In genomic region chr6:42971746-42972327, GRCh38 we compare ENCODE assay signal across 17 cellular contexts. TPM values are rescaled to one million over a fixed set of nuclear protein-coding genes. Genes with fewer than 3 reads are reported as not detected.
DNase-seq lines count a peak whose midpoint lies in the region; ATAC-seq, FAIRE-seq and TF ChIP-seq lines count a peak whose summit lies in the region.
"Had no signal": no experiment of that assay in that cellular context is flagged by ENCODE, and none has a peak within 500 bp of the region (broad histone marks: within the 10 kb centered on the region; RNA-seq: fewer than 3 reads in every experiment).

No MANE protein-coding gene starts in this region.

- H4K20me1 ChIP-seq in PC-9 (ENCODE audit: insufficient read depth), result no peaks in the 10 kb centered on the region
- no peaks in the 10 kb centered on the region; the same call in 1 of the 2 replicates for H4K20me1 ChIP-seq in GM23248 (ENCODE audit: insufficient read depth)

- H3K4me3 Mint-ChIP-seq in endodermal cell, result no peak overlapping the region
- H3K4me3 Mint-ChIP-seq: activated naive CD8-positive, alpha-beta T cell treated with anti-CD3 and anti-CD28 coated beads for 36 hours; activated T-cell treated with anti-CD3 and anti-CD28 coated beads, Interleukin-2, amount 50 U/mL, for 72 hours; brain; CD4-positive, CD25-positive, alpha-beta regulatory T cell had no signal

- no peak for DNase-seq in A549 (ENCODE audit: low read depth in 1 of 2, low spot score in 1 of 2)
- no peak for DNase-seq in PC-9
- DNase-seq in endodermal cell, result no peak
- no peak for DNase-seq in thyroid gland
- DNase-seq in GM23248, result no peak
- DNase-seq: activated T-cell treated with anti-CD3 and anti-CD28 coated beads, Interleukin-2, amount 50 U/mL, for 72 hours; CD4-positive, CD25-positive, alpha-beta regulatory T cell; DMS79 treated with DMSO at 0.1 percent for 48 hours; heart right ventricle; NCI-H1694 treated with DMSO at 0.1 percent for 48 hours; NCI-H82; nucleus accumbens; SJCRH30 had no signal

- TF ChIP-seq CTCF in A549 (IDR thresholded peaks at IDR 0.05) (no peak), PC-9 (conservative IDR thresholded peaks at IDR 0.05) (no peak), endodermal cell (conservative IDR thresholded peaks at IDR 0.05) (no peak), thyroid gland (IDR thresholded peaks at IDR 0.05) (no peak)

- no peak for ATAC-seq in A549
- ATAC-seq in HG02678 (IDR thresholded peaks at IDR 0.05; ENCODE audit: unreplicated experiment), result no peak

- no peak for FAIRE-seq in A549 (lab: Jason Lieb, UNC)

- no peaks in the 10 kb centered on the region for H3K27me3 Mint-ChIP-seq in endodermal cell (ENCODE audit: insufficient read depth)
- H3K27me3 Mint-ChIP-seq: activated naive CD8-positive, alpha-beta T cell treated with anti-CD3 and anti-CD28 coated beads for 36 hours; brain; CD4-positive, CD25-positive, alpha-beta regulatory T cell had no signal

- H3F3A ChIP-seq in PC-9 (ENCODE audit: insufficient read depth, low read depth) (peaks cover 39% of the 10 kb centered on the region), GM23248 (ENCODE audit: insufficient read depth) (peaks cover 13% of the 10 kb centered on the region)

- no peaks in the 10 kb centered on the region for H3K27me3 ChIP-seq in PC-9 (ENCODE audit: insufficient read depth, low read depth)
- no peaks in the 10 kb centered on the region for H3K27me3 ChIP-seq in endodermal cell (ENCODE audit: control insufficient read depth, insufficient read depth, low read length, poor library complexity, severe bottlenecking)
- no peaks in the 10 kb centered on the region for H3K27me3 ChIP-seq in thyroid gland
- H3K27me3 ChIP-seq in GM23248 (replicated peaks; ENCODE audit: insufficient read depth), result no peaks in the 10 kb centered on the region
- H3K27me3 ChIP-seq: heart right ventricle, SJCRH30 had no signal

- H3K27ac ChIP-seq in A549 (peak overlapping the region; percentile 72 to 77; a peak in 5 of 6 replicates), PC-9 (peak overlapping the region; percentile 66), endodermal cell (ENCODE audit: low read depth, low read length) (no peak overlapping the region), thyroid gland (no peak overlapping the region), GM23248 (no peak overlapping the region)
- H3K27ac ChIP-seq: coronary artery, heart right ventricle, SJCRH30 had no signal

- H3K4me2 ChIP-seq in A549 (peak overlapping the region; percentile 46; the same call in 2 of the 3 replicates), PC-9 (no peak overlapping the region), GM23248 (ENCODE audit: unreplicated experiment) (no peak overlapping the region)

- TF ChIP-seq POLR2A in A549 (IDR thresholded peaks at IDR 0.05; ENCODE audit: low read length) (no peak), thyroid gland (IDR thresholded peaks at IDR 0.05) (no peak)

- no peaks in the 10 kb centered on the region for H3K9me2 ChIP-seq in PC-9 (ENCODE audit: insufficient read depth)
- no peaks in the 10 kb centered on the region for H3K9me2 ChIP-seq in GM23248 (ENCODE audit: insufficient read depth)

- H3K4me3 ChIP-seq in A549 (no peak overlapping the region), PC-9 (no peak overlapping the region), endodermal cell (ENCODE audit: low read length) (no peak overlapping the region), thyroid gland (replicated peaks in 1 of 3) (no peak overlapping the region), GM23248 (no peak overlapping the region)
- H3K4me3 ChIP-seq: coronary artery, heart right ventricle, SJCRH30 had no signal

- H3K27ac Mint-ChIP-seq in endodermal cell, result peak overlapping the region; percentile 10
- H3K27ac Mint-ChIP-seq: activated T-cell treated with anti-CD3 and anti-CD28 coated beads, Interleukin-2, amount 50 U/mL, for 72 hours had no signal

- peaks cover 6% of the 10 kb centered on the region; the same call in 1 of the 2 replicates for H3K36me3 ChIP-seq in PC-9 (ENCODE audit: low read depth)
- H3K36me3 ChIP-seq in endodermal cell (ENCODE audit: control insufficient read depth, insufficient read depth, low read length), result peaks cover 4% of the 10 kb centered on the region
- peaks cover 6 to 8% of the 10 kb centered on the region in 2 donors for H3K36me3 ChIP-seq in thyroid gland
- no peaks in the 10 kb centered on the region; the same call in 1 of the 2 replicates for H3K36me3 ChIP-seq in GM23248 (ENCODE audit: low read depth)

- H3K9me3 ChIP-seq in A549 (no peaks in the 10 kb centered on the region), PC-9 (ENCODE audit: insufficient read depth, low read depth) (no peaks in the 10 kb centered on the region), endodermal cell (ENCODE audit: control insufficient read depth, low read length) (no peaks in the 10 kb centered on the region), thyroid gland (no peaks in the 10 kb centered on the region), GM23248 (ENCODE audit: low read depth) (no peaks in the 10 kb centered on the region)
- H3K9me3 ChIP-seq: heart right ventricle, SJCRH30 had no signal

- H2AFZ ChIP-seq in PC-9 (no peak overlapping the region), GM23248 (no peak overlapping the region)

- intact Hi-C loops in PC-9 (cut with micrococcal nuclease; ENCODE audit: unreplicated experiment) (no loop called here), thyroid gland (cut with DNase I) (no loop called here)

- POLR2A ChIA-PET in A549 (lab: Yijun Ruan, JAX), result interaction anchor here (1.9 kb wide), 1 partner anchor 12 kb away, joined by 5 read pairs; the partner anchor contains the start of gene PPP2R5D
- POLR2A ChIA-PET in PC-9 (lab: Charles Lee; ENCODE audit: unreplicated experiment), result no interaction called here

- no TSS peak for BruUV-seq in PC-9 (replicated peaks; lab: Mats Ljungman, UMichigan)

- H3K4me1 ChIP-seq in A549 (peaks cover 21% of the 10 kb centered on the region), PC-9 (replicated peaks; ENCODE audit: insufficient read depth) (peaks cover 30% of the 10 kb centered on the region), endodermal cell (ENCODE audit: control insufficient read depth, insufficient read depth, low read length) (no peaks in the 10 kb centered on the region), thyroid gland (no peaks in the 10 kb centered on the region), GM23248 (ENCODE audit: insufficient read depth) (peaks cover 10% of the 10 kb centered on the region; the same call in 1 of the 2 replicates)

- no peaks in the 10 kb centered on the region for H3K9me3 Mint-ChIP-seq in endodermal cell
- H3K9me3 Mint-ChIP-seq: activated T-cell treated with anti-CD3 and anti-CD28 coated beads, Interleukin-2, amount 50 U/mL, for 72 hours; brain; CD4-positive, CD25-positive, alpha-beta regulatory T cell had no signal

- in situ Hi-C loops in GM23248 (cut with MboI), result no loop called here

- no peak for TF ChIP-seq EP300 in A549 (IDR thresholded peaks at IDR 0.05)

- no peak for TF ChIP-seq RAD21 in A549 (conservative IDR thresholded peaks at IDR 0.05 in 1 of 2, IDR thresholded peaks at IDR 0.05 in 1 of 2)

- CTCF ChIA-PET in A549 (lab: Yijun Ruan, JAX) (interaction anchor here (0.6 to 1.1 kb wide), 3 partner anchors 9 to 128 kb away, joined by 3 to 6 read pairs (median 3); no protein-coding TSS in a partner anchor), PC-9 (lab: Charles Lee) (no interaction called here)

- H3K9ac ChIP-seq in endodermal cell (ENCODE audit: extremely low read depth, low read length, poor library complexity, severe bottlenecking) (no peak overlapping the region), GM23248 (no peak overlapping the region)

- peaks cover 7% of the 10 kb centered on the region for H3K79me2 ChIP-seq in PC-9 (ENCODE audit: low read depth)
- peaks cover 22% of the 10 kb centered on the region for H3K79me2 ChIP-seq in GM23248 (ENCODE audit: insufficient read depth)

- WGBS in A549 (ENCODE audit: missing lambda C conversion rate), result 95% methylated on average over 3 of the region's 3 CpGs
- WGBS in endodermal cell (ENCODE audit: insufficient coverage in 1 of 2, insufficient read length in 1 of 2), 2 experiments, result 91 to 97% methylated on average over 3 of the region's 3 CpGs
- 91 to 93% methylated on average over 3 of the region's 3 CpGs for WGBS in thyroid gland, 2 donors
- WGBS in GM23248 (ENCODE audit: low coverage in 1 of 2, low lambda C conversion rate in 2 of 2, missing lambda C conversion rate in 2 of 2), 2 experiments, result 76 to 82% methylated on average over 3 of the region's 3 CpGs

- peaks cover 4% of the 10 kb centered on the region for H3K4me1 Mint-ChIP-seq in endodermal cell

- peaks cover 17% of the 10 kb centered on the region for H3K36me3 Mint-ChIP-seq in endodermal cell (ENCODE audit: low read depth)

RNA-seq across cellular contexts. Expression of gene PEX6, which starts 7.1 kb away (rescaled TPM):
- polyA plus RNA-seq in A549 (2011; rRNA removed) (4.6 TPM in 2 replicates), A549 (2017; fragmentation: RNase III; extraction: RNeasy Plus Mini Kit Qiagen cat#74134 plus additional on column Dnase treatment) (8.3 to 9.5 TPM (median 8.6 TPM) in 3 replicates), GM23248 (2016; fragmentation: Nextera tagmentation; extraction: Ambion mirVana) (12.5 and 12.7 TPM in 2 replicates)
- polyA plus RNA-seq in A549 (2012; cell fraction: cytosol; rRNA removed), result 6.5 and 8.4 TPM in 2 replicates
- 23.6 and 28.3 TPM in 2 replicates for polyA plus RNA-seq in A549 (2012; cell fraction: nucleus; rRNA removed)
- 5.9 and 8.6 TPM in 2 replicates for polyA minus RNA-seq in A549 (2011; rRNA and poly(A)+ RNA removed)
- total RNA-seq in PC-9 (2021) (25.9 and 31.3 TPM in 2 replicates), endodermal cell (10 to 100 TPM; 17.2 to 21.4 TPM), thyroid gland (10 to 100 TPM; 23.7 to 39.9 (median 28.4) TPM)
- polyA plus RNA-seq in endodermal cell (2013, experiment 1 of 2), result 8.5 TPM
- polyA plus RNA-seq in endodermal cell (2013, experiment 2 of 2), result 7.7 TPM
- 44.2 and 51.1 TPM in 2 replicates for total RNA-seq in GM23248 (2014; rRNA removed; shearing (Covaris generic))

RNA-seq across cellular contexts. Expression of gene GNMT, which starts 11.3 kb away (rescaled TPM):
- polyA plus RNA-seq in A549 (2011; rRNA removed), result 0.12 TPM in 2 replicates
- 0.23 and 0.24 TPM in 2 replicates for polyA plus RNA-seq in A549 (2012; cell fraction: cytosol; rRNA removed)
- 0.33 and 1.6 TPM in 2 replicates for polyA plus RNA-seq in A549 (2012; cell fraction: nucleus; rRNA removed)
- 0.23 to 0.32 TPM (median 0.31 TPM) in 3 replicates for polyA plus RNA-seq in A549 (2017; fragmentation: RNase III; extraction: RNeasy Plus Mini Kit Qiagen cat#74134 plus additional on column Dnase treatment)
- polyA minus RNA-seq in A549 (2011; rRNA and poly(A)+ RNA removed), result 0.25 TPM in 1 of 2 replicates, not detected in the other
- 0.57 TPM in 1 of 2 replicates, not detected in the other for total RNA-seq in PC-9 (2021)
- total RNA-seq in endodermal cell, result under 1 TPM; 0.75 to 0.84 TPM
- 1.1 TPM for polyA plus RNA-seq in endodermal cell (2013, experiment 1 of 2)
- 1.1 TPM for polyA plus RNA-seq in endodermal cell (2013, experiment 2 of 2)
- 1 to 10 TPM in 3 of 4 donors, under 1 TPM in 1; 0.98 to 7.5 (median 2.5) TPM for total RNA-seq in thyroid gland
- not detected in 2 replicates for total RNA-seq in GM23248 (2014; rRNA removed; shearing (Covaris generic))
- not detected in 2 replicates for polyA plus RNA-seq in GM23248 (2016; fragmentation: Nextera tagmentation; extraction: Ambion mirVana)
- total RNA-seq: SJCRH30 had no signal

RNA-seq across cellular contexts. Expression of gene PPP2R5D, which starts 12.5 kb away (rescaled TPM):
- 34.6 and 41.6 TPM in 2 replicates for polyA plus RNA-seq in A549 (2011; rRNA removed)
- polyA plus RNA-seq in A549 (2012; cell fraction: cytosol; rRNA removed), result 28.4 and 34.3 TPM in 2 replicates
- polyA plus RNA-seq in A549 (2012; cell fraction: nucleus; rRNA removed), result 33.1 and 56.0 TPM in 2 replicates
- polyA plus RNA-seq in A549 (2017; fragmentation: RNase III; extraction: RNeasy Plus Mini Kit Qiagen cat#74134 plus additional on column Dnase treatment), result 25.8 to 26.5 TPM (median 26.0 TPM) in 3 replicates
- polyA minus RNA-seq in A549 (2011; rRNA and poly(A)+ RNA removed), result 53.9 and 56.6 TPM in 2 replicates
- total RNA-seq in PC-9 (2021), result 42.9 and 53.7 TPM in 2 replicates
- total RNA-seq in endodermal cell, result 10 to 100 TPM; 57.5 to 59.1 TPM
- polyA plus RNA-seq in endodermal cell (2013, experiment 1 of 2), result 62.5 TPM
- polyA plus RNA-seq in endodermal cell (2013, experiment 2 of 2), result 65.9 TPM
- total RNA-seq in thyroid gland, result 10 to 100 TPM; 22.8 to 47.0 (median 28.2) TPM
- 39.1 and 42.7 TPM in 2 replicates for total RNA-seq in GM23248 (2014; rRNA removed; shearing (Covaris generic))
- 40.7 and 41.4 TPM in 2 replicates for polyA plus RNA-seq in GM23248 (2016; fragmentation: Nextera tagmentation; extraction: Ambion mirVana)

RNA-seq across cellular contexts. Expression of gene MEA1, which starts 41.9 kb away (rescaled TPM):
- polyA plus RNA-seq in A549 (2011; rRNA removed) (58.6 and 63.4 TPM in 2 replicates), A549 (2017; fragmentation: RNase III; extraction: RNeasy Plus Mini Kit Qiagen cat#74134 plus additional on column Dnase treatment) (90.1 to 94.3 TPM (median 92.8 TPM) in 3 replicates), GM23248 (2016; fragmentation: Nextera tagmentation; extraction: Ambion mirVana) (171 and 175 TPM in 2 replicates)
- polyA plus RNA-seq in A549 (2012; cell fraction: cytosol; rRNA removed), result 74.7 and 92.9 TPM in 2 replicates
- polyA plus RNA-seq in A549 (2012; cell fraction: nucleus; rRNA removed), result 25.4 and 30.7 TPM in 2 replicates
- 26.9 and 35.7 TPM in 2 replicates for polyA minus RNA-seq in A549 (2011; rRNA and poly(A)+ RNA removed)
- total RNA-seq in PC-9 (2021) (77.0 and 77.6 TPM in 2 replicates), endodermal cell (100 to 1,000 TPM in 1 of 2 donors, 10 to 100 TPM in 1; 93.3 to 104 TPM), thyroid gland (10 to 100 TPM; 45.9 to 78.1 (median 61.7) TPM)
- 93.7 TPM for polyA plus RNA-seq in endodermal cell (2013, experiment 1 of 2)
- 85.4 TPM for polyA plus RNA-seq in endodermal cell (2013, experiment 2 of 2)
- total RNA-seq in GM23248 (2014; rRNA removed; shearing (Covaris generic)), result 83.1 and 100 TPM in 2 replicates

RNA-seq across cellular contexts. Expression of gene KLHDC3, which starts 42.2 kb away (rescaled TPM):
- polyA plus RNA-seq in A549 (2011; rRNA removed) (18.8 and 21.3 TPM in 2 replicates), A549 (2017; fragmentation: RNase III; extraction: RNeasy Plus Mini Kit Qiagen cat#74134 plus additional on column Dnase treatment) (25.5 to 28.0 TPM (median 26.9 TPM) in 3 replicates), GM23248 (2016; fragmentation: Nextera tagmentation; extraction: Ambion mirVana) (94.3 and 95.4 TPM in 2 replicates)
- 30.5 and 41.1 TPM in 2 replicates for polyA plus RNA-seq in A549 (2012; cell fraction: cytosol; rRNA removed)
- polyA plus RNA-seq in A549 (2012; cell fraction: nucleus; rRNA removed), result 32.4 and 37.4 TPM in 2 replicates
- polyA minus RNA-seq in A549 (2011; rRNA and poly(A)+ RNA removed), result 33.6 and 34.0 TPM in 2 replicates
- total RNA-seq in PC-9 (2021) (104 and 122 TPM in 2 replicates), endodermal cell (100 to 1,000 TPM; 124 to 135 TPM), thyroid gland (100 to 1,000 TPM in 1 of 4 donors, 10 to 100 TPM in 3; 93.1 to 107 (median 97.7) TPM)
- polyA plus RNA-seq in endodermal cell (2013, experiment 1 of 2), result 111 TPM
- polyA plus RNA-seq in endodermal cell (2013, experiment 2 of 2), result 113 TPM
- 124 and 129 TPM in 2 replicates for total RNA-seq in GM23248 (2014; rRNA removed; shearing (Covaris generic))

Comparison
In these comparisons a context has a peak if more than half of its experiments do, and no peak if none do; other contexts are left out.
1. H3K27ac ChIP-seq: peak in A549 (2 of 2) and PC-9 (single experiment); none in endodermal cell (single experiment), thyroid gland (0 of 3) and GM23248 (single experiment).